Comparison of ENCODE assay signal across 8 cellular contexts in the genomic region with DNA sequence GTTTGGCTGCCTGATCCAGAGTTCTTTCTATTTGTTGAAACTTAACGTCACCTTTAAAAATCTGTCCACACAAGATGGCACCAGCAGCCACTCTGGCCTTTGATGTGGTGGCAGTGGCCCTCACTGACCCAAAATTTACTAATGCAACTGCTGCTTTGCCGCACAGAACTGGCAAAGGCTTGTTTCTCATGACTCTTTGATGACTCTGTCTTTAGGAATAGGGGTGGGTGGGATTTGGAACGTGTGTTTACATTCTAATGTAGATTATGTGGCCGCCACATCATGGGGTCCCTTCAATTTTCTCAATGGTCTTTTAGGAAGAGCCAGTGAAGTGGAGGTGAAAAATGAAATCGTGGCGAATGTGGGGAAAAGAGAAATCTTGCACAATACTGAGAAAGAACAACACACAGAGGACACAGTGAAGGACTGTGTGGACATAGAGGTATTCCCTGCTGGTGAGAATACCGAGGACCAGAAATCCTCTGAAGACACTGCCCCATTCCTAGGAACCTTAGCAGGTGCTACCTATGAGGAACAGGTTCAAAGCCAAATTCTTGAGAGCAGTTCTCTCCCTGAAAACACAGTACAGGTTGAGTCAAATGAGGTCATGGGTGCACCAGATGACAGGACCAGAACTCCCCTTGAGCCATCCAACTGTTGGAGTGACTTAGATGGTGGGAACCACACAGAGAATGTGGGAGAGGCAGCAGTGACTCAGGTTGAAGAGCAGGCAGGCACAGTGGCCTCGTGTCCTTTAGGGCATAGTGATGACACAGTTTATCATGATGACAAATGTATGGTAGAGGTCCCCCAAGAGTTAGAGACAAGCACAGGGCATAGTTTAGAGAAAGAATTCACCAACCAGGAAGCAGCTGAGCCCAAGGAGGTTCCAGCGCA. TPM values are rescaled to one million over a fixed set of nuclear protein-coding genes. Genes with fewer than 3 reads are reported as not detected.
DNase-seq lines count a peak whose midpoint lies in the region; ATAC-seq and TF ChIP-seq lines count a peak whose summit lies in the region.
"Not testable (repeated sequence)": the region's sequence is repeated elsewhere in the genome, so short reads cannot be mapped to it uniquely, and the experiment has no call there.

No MANE protein-coding gene starts in this region.

- not testable (repeated sequence) for H3K27me3 Mint-ChIP-seq in activated T-cell treated with anti-CD3 and anti-CD28 coated beads, Interleukin-2, amount 50 U/mL, for 72 hours (ENCODE audit: low read depth); stimulated activated naive B cell treated with anti-CD40 and anti-IgM and Interleukin-4, amounts not matched to agents 10 μg/mL and 1 μg/mL and 100 μg/mL, for 72 hours

- peaks cover 21 to 25% of the 10 kb centered on the region in 2 donors for H3K36me3 Mint-ChIP-seq in activated T-cell treated with anti-CD3 and anti-CD28 coated beads, Interleukin-2, amount 50 U/mL, for 72 hours (ENCODE audit: insufficient read depth in 2 of 2)
- peaks cover 42 to 52% of the 10 kb centered on the region in 2 donors for H3K36me3 Mint-ChIP-seq in stimulated activated naive B cell treated with anti-CD40 and anti-IgM and Interleukin-4, amounts not matched to agents 10 μg/mL and 1 μg/mL and 100 μg/mL, for 72 hours

- H4K91ac ChIP-seq in mesenchymal stem cell (ENCODE audit: low read length): not testable (repeated sequence)

- WGBS in mesenchymal stem cell: 83% methylated on average over 8 of the region's 9 CpGs

- not testable (repeated sequence) for H2BK15ac ChIP-seq in mesenchymal stem cell (ENCODE audit: low read depth, poor library complexity, severe bottlenecking)

- H2BK12ac ChIP-seq in mesenchymal stem cell (ENCODE audit: low read length in 2 of 2): not testable (repeated sequence)

- not testable (repeated sequence) for H4K8ac ChIP-seq in mesenchymal stem cell (ENCODE audit: low read length)

- peaks cover 49% of the 10 kb centered on the region for H3K36me3 ChIP-seq in MG63
- peaks cover 27 to 89% of the 10 kb centered on the region in 2 experiments for H3K36me3 ChIP-seq in mesenchymal stem cell (ENCODE audit: control insufficient read depth in 1 of 2, insufficient read depth in 2 of 2, low read depth in 1 of 2, low read length in 2 of 2)

- not testable (repeated sequence) for H2BK5ac ChIP-seq in mesenchymal stem cell (ENCODE audit: low read depth, low read length, poor library complexity, severe bottlenecking)

- H3K23ac ChIP-seq in mesenchymal stem cell (ENCODE audit: low read length in 2 of 2): not testable (repeated sequence)

- not testable (repeated sequence) for H3K9me3 ChIP-seq in MG63; mesenchymal stem cell (ENCODE audit: control insufficient read depth, low read length)

- not testable (repeated sequence) for H3K4me1 Mint-ChIP-seq in activated T-cell treated with anti-CD3 and anti-CD28 coated beads, Interleukin-2, amount 50 U/mL, for 72 hours (ENCODE audit: low read depth); stimulated activated naive B cell treated with anti-CD40 and anti-IgM and Interleukin-4, amounts not matched to agents 10 μg/mL and 1 μg/mL and 100 μg/mL, for 72 hours

- not testable (repeated sequence) for H3K9me3 Mint-ChIP-seq in activated T-cell treated with anti-CD3 and anti-CD28 coated beads, Interleukin-2, amount 50 U/mL, for 72 hours; stimulated activated naive B cell treated with anti-CD40 and anti-IgM and Interleukin-4, amounts not matched to agents 10 μg/mL and 1 μg/mL and 100 μg/mL, for 72 hours

- peak overlapping the region; percentile 64 for H3K27ac Mint-ChIP-seq in activated T-cell treated with anti-CD3 and anti-CD28 coated beads, Interleukin-2, amount 50 U/mL, for 72 hours
- H3K27ac Mint-ChIP-seq in stimulated activated naive B cell treated with anti-CD40 and anti-IgM and Interleukin-4, amounts not matched to agents 10 μg/mL and 1 μg/mL and 100 μg/mL, for 72 hours: peak overlapping the region; percentile 15

- not testable (repeated sequence) for H3K79me1 ChIP-seq in mesenchymal stem cell (replicated peaks; ENCODE audit: low read length, poor library complexity, severe bottlenecking)

- H3K4me1 ChIP-seq in mesenchymal stem cell (ENCODE audit: control insufficient read depth, insufficient read depth, low read depth, low read length): not testable (repeated sequence)

- not testable (repeated sequence) for H2BK120ac ChIP-seq in mesenchymal stem cell (ENCODE audit: low read depth, low read length)

- in situ Hi-C loops in astrocyte of the cerebellum (cut with HindIII; ENCODE audit: low sequenced_read_pairs): not testable (repeated sequence)

- H3K4me2 ChIP-seq in mesenchymal stem cell (ENCODE audit: low read length, poor library complexity, severe bottlenecking): not testable (repeated sequence)

- peak; percentile 71 to 93 for ATAC-seq in activated T-cell treated with anti-CD3 and anti-CD28 coated beads, Interleukin-2, amount 50 U/mL, for 72 hours (replicated peaks in 1 of 2)
- peak; percentile 25 for ATAC-seq in esophagus mucosa
- not testable (repeated sequence) for ATAC-seq in stimulated activated naive B cell treated with anti-CD40 and anti-IgM and Interleukin-4, amounts not matched to agents 10 μg/mL and 1 μg/mL and 100 μg/mL, for 72 hours (replicated peaks)

- H3K9ac ChIP-seq in mesenchymal stem cell (ENCODE audit: low read length): not testable (repeated sequence)

- not testable (repeated sequence) for H3K27ac ChIP-seq in mesenchymal stem cell (ENCODE audit: low read length, poor library complexity, severe bottlenecking)

- H3K27me3 ChIP-seq in MG63; mesenchymal stem cell (ENCODE audit: control insufficient read depth in 1 of 2, insufficient read depth in 1 of 2, low read length in 2 of 2): not testable (repeated sequence)

- H3K4me3 Mint-ChIP-seq in activated T-cell treated with anti-CD3 and anti-CD28 coated beads, Interleukin-2, amount 50 U/mL, for 72 hours: not testable (repeated sequence)
- peak overlapping the region in 1 of 2 donors; percentile 35 for H3K4me3 Mint-ChIP-seq in stimulated activated naive B cell treated with anti-CD40 and anti-IgM and Interleukin-4, amounts not matched to agents 10 μg/mL and 1 μg/mL and 100 μg/mL, for 72 hours

- not testable (repeated sequence) for H2AFZ ChIP-seq in mesenchymal stem cell (ENCODE audit: low read depth, low read length)

- not testable (repeated sequence) for H3K14ac ChIP-seq in mesenchymal stem cell (ENCODE audit: low read length in 2 of 2)

- TF ChIP-seq CTCF in AG09319 (IDR thresholded peaks at IDR 0.05; ENCODE audit: low read depth, low read length); astrocyte of the cerebellum (IDR thresholded peaks at IDR 0.05; ENCODE audit: low read depth, low read length, missing control alignments): not testable (repeated sequence)

- H2AK5ac ChIP-seq in mesenchymal stem cell (ENCODE audit: low read length, severe bottlenecking): not testable (repeated sequence)

- H3K18ac ChIP-seq in mesenchymal stem cell (ENCODE audit: low read depth in 1 of 2, low read length in 2 of 2): not testable (repeated sequence)

- DNase-seq in AG09319 (ENCODE audit: extremely low read depth, low read depth) (peak; percentile 11), ELR (ENCODE audit: low read depth) (peak; percentile 73), MG63 (peak; percentile 21), astrocyte of the cerebellum (ENCODE audit: low read depth) (peak; percentile 83), mesenchymal stem cell (peak; percentile 7)
- DNase-seq in activated T-cell treated with anti-CD3 and anti-CD28 coated beads, Interleukin-2, amount 50 U/mL, for 72 hours; stimulated activated naive B cell treated with anti-CD40 and anti-IgM and Interleukin-4, amounts not matched to agents 10 μg/mL and 1 μg/mL and 100 μg/mL, for 72 hours: not testable (repeated sequence)

- not testable (repeated sequence) for H3K4me3 ChIP-seq in MG63; astrocyte of the cerebellum (ENCODE audit: low read depth, low read length); mesenchymal stem cell (ENCODE audit: insufficient read depth in 1 of 2, low read depth in 1 of 2, low read length in 2 of 2)

- not testable (repeated sequence) for H3K4ac ChIP-seq in mesenchymal stem cell (ENCODE audit: low read depth in 1 of 2, low read length in 2 of 2)

RNA-seq across cellular contexts. Expression of gene RBM44, which starts 36.0 kb away (rescaled TPM):
- 0.20 TPM in 1 of 2 replicates, not detected in the other for total RNA-seq in MG63 (2014; rRNA removed; shearing (Covaris generic); ENCODE audit: low replicate concordance)
- 1 to 10 TPM; 1.9 TPM for total RNA-seq in activated T-cell treated with anti-CD3 and anti-CD28 coated beads, Interleukin-2, amount 50 U/mL, for 72 hours
- total RNA-seq in esophagus mucosa: 0.36 TPM
- polyA plus RNA-seq in mesenchymal stem cell (2013, experiment 1 of 2): 0.18 TPM
- polyA plus RNA-seq in mesenchymal stem cell (2013, experiment 2 of 2): 0.15 TPM
